8 cellular contexts compared by ENCODE assay signal in the genomic region with DNA sequence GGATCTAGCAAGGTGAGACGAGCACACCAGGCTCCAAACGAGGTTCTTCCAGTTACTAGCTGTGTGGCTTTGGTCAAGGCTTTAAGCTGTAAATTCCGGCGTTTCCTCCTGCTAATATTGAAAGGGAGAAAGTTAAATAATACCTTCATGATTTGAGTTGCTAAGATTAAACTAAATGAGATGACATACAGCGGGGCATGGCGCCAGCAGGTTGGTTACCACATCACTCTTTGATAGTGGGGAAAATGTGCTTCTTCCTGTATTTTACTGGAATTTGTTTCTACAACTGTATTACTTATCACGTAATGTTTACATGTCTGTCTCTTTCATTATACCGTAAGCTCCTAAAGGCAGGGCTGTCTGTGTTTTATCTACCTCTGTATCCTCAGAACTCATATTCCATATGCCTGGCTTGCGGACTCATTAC. TPM values are rescaled to one million over a fixed set of nuclear protein-coding genes. Genes with fewer than 3 reads are reported as not detected.
DNase-seq lines count a peak whose midpoint lies in the region; ATAC-seq, FAIRE-seq and TF ChIP-seq lines count a peak whose summit lies in the region.

No MANE protein-coding gene starts in this region.

- no peaks in the 10 kb centered on the region for H3F3A ChIP-seq in smooth muscle cell (ENCODE audit: low read depth)

- TF ChIP-seq CTCF in smooth muscle cell (IDR thresholded peaks at IDR 0.05; ENCODE audit: borderline replicate concordance, insufficient read depth, poor library complexity, severe bottlenecking) = no peak

- H3K4me1 ChIP-seq in iPS DF 6.9 (ENCODE audit: control insufficient read depth, insufficient read depth, low read length) = no peaks in the 10 kb centered on the region
- H3K4me1 ChIP-seq in smooth muscle cell (ENCODE audit: low read depth) = peaks cover 15% of the 10 kb centered on the region

- H3K79me2 ChIP-seq in smooth muscle cell (ENCODE audit: low read depth) = peaks cover 24% of the 10 kb centered on the region

- H3K9me3 ChIP-seq in iPS DF 6.9 (ENCODE audit: control insufficient read depth, insufficient read depth, low read length) = no peaks in the 10 kb centered on the region
- no peaks in the 10 kb centered on the region for H3K9me3 ChIP-seq in smooth muscle cell (replicated peaks; ENCODE audit: low read depth)

- H4K20me1 ChIP-seq in smooth muscle cell (ENCODE audit: low read depth) = no peaks in the 10 kb centered on the region

- H3K36me3 ChIP-seq in iPS DF 6.9 (ENCODE audit: control insufficient read depth, insufficient read depth, low read length) (no peaks in the 10 kb centered on the region), smooth muscle cell (ENCODE audit: low read depth) (no peaks in the 10 kb centered on the region)

- no peak for ATAC-seq in activated naive CD4-positive, alpha-beta T cell treated with anti-CD3 and anti-CD28 coated beads, Interleukin-2, amount 50 U/mL, for 72 hours

- peaks cover 24% of the 10 kb centered on the region for H3K36me3 Mint-ChIP-seq in activated naive CD4-positive, alpha-beta T cell treated with anti-CD3 and anti-CD28 coated beads, Interleukin-2, amount 10 ng/mL, durations not matched to agents 7 days and 5 days
- H3K36me3 Mint-ChIP-seq in activated naive CD4-positive, alpha-beta T cell treated with anti-CD3 and anti-CD28 coated beads, Interleukin-2, amount 50 U/mL, for 72 hours = peaks cover 32 to 34% of the 10 kb centered on the region in 2 donors

- H3K4me3 Mint-ChIP-seq in activated naive CD4-positive, alpha-beta T cell treated with anti-CD3 and anti-CD28 coated beads, Interleukin-2, amount 10 ng/mL, durations not matched to agents 7 days and 5 days = peak overlapping the region; percentile 92

- peak overlapping the region; percentile 83 for H3K9ac ChIP-seq in smooth muscle cell (ENCODE audit: low read depth)

- H3K27ac Mint-ChIP-seq in activated naive CD4-positive, alpha-beta T cell treated with anti-CD3 and anti-CD28 coated beads, Interleukin-2, amount 10 ng/mL, durations not matched to agents 7 days and 5 days = peak overlapping the region; percentile 96
- peak overlapping the region; percentile 95 to 100 for H3K27ac Mint-ChIP-seq in activated naive CD4-positive, alpha-beta T cell treated with anti-CD3 and anti-CD28 coated beads, Interleukin-2, amount 50 U/mL, for 72 hours

- peaks cover 3% of the 10 kb centered on the region for H3K27me3 Mint-ChIP-seq in activated naive CD4-positive, alpha-beta T cell treated with anti-CD3 and anti-CD28 coated beads, Interleukin-2, amount 10 ng/mL, durations not matched to agents 7 days and 5 days

- DNase-seq in activated naive CD4-positive, alpha-beta T cell treated with anti-CD3 and anti-CD28 coated beads, Interleukin-2, amount 10 ng/mL, durations not matched to agents 7 days and 5 days = no peak
- DNase-seq in activated naive CD4-positive, alpha-beta T cell treated with Interleukin-2 at 50 U/mL for 16 hours = no peak
- no peak for DNase-seq in activated naive CD4-positive, alpha-beta T cell treated with anti-CD3 and anti-CD28 coated beads, Interleukin-2, amount 50 U/mL, for 72 hours (ENCODE audit: low spot score in 2 of 2)
- DNase-seq in iPS DF 6.9 (ENCODE audit: low read depth, low spot score) (no peak), smooth muscle cell (lab: John Stamatoyannopoulos, UW; ENCODE audit: unreplicated experiment) (no peak), frontal cortex (ENCODE audit: low spot score in 2 of 2) (no peak), NCI-H1048 (lab: John Stamatoyannopoulos, UW) (no peak), NCI-H2227 treated with DMSO at 0.1 percent for 48 hours (lab: John Stamatoyannopoulos, UW) (no peak)

- H3K27me3 ChIP-seq in iPS DF 6.9 (ENCODE audit: control insufficient read depth, insufficient read depth, low read length) (no peaks in the 10 kb centered on the region), smooth muscle cell (ENCODE audit: low read depth) (no peaks in the 10 kb centered on the region)

- no peak overlapping the region for H3K27ac ChIP-seq in iPS DF 6.9 (ENCODE audit: low read length)
- H3K27ac ChIP-seq in smooth muscle cell (ENCODE audit: low read depth) = peak overlapping the region; percentile 82

- FAIRE-seq in frontal cortex (lab: Jason Lieb, UNC) = no peak

- H3K4me3 ChIP-seq in iPS DF 6.9 (ENCODE audit: low read length) (peak overlapping the region; percentile 71; the same call in 1 of the 2 replicates), smooth muscle cell (peak overlapping the region; percentile 75)

- H3K9me3 Mint-ChIP-seq in activated naive CD4-positive, alpha-beta T cell treated with anti-CD3 and anti-CD28 coated beads, Interleukin-2, amount 10 ng/mL, durations not matched to agents 7 days and 5 days = no peaks in the 10 kb centered on the region
- H3K9me3 Mint-ChIP-seq in activated naive CD4-positive, alpha-beta T cell treated with anti-CD3 and anti-CD28 coated beads, Interleukin-2, amount 50 U/mL, for 72 hours = no peaks in the 10 kb centered on the region

- peaks cover 62% of the 10 kb centered on the region for H3K4me1 Mint-ChIP-seq in activated naive CD4-positive, alpha-beta T cell treated with anti-CD3 and anti-CD28 coated beads, Interleukin-2, amount 10 ng/mL, durations not matched to agents 7 days and 5 days

- no CpG with 5 or more reads among the region's 9 CpGs for WGBS in iPS DF 6.9 (ENCODE audit: insufficient coverage, insufficient read length)
- WGBS in smooth muscle cell (ENCODE audit: low lambda C conversion rate) = 12% methylated on average over 9 of the region's 9 CpGs

- peak overlapping the region; percentile 99 for H2AFZ ChIP-seq in smooth muscle cell (ENCODE audit: low read depth)

- H3K4me2 ChIP-seq in smooth muscle cell = peak overlapping the region; percentile 95

- CTCF ChIA-PET in activated naive CD4-positive, alpha-beta T cell treated with anti-CD3 and anti-CD28 coated beads, Interleukin-2, amount 10 ng/mL, durations not matched to agents 7 days and 5 days (lab: Charles Lee) = interaction anchor here (0.6 to 8.4 kb wide), 19 partner anchors 10 to 452 kb away, joined by 3 to 51 read pairs (median 5); a partner anchor contains a TSS

RNA-seq across cellular contexts. Expression of a gene that starts 0.6 kb away (rescaled TPM):
- 10 to 100 TPM; 23.4 to 44.3 TPM for total RNA-seq in activated naive CD4-positive, alpha-beta T cell treated with anti-CD3 and anti-CD28 coated beads, Interleukin-2, amount 50 U/mL, for 72 hours
- 49.3 and 57.6 TPM in 2 replicates for total RNA-seq in smooth muscle cell
- polyA plus RNA-seq in smooth muscle cell = 34.6 and 45.4 TPM in 2 replicates
- total RNA-seq in frontal cortex = 40.8 TPM

RNA-seq across cellular contexts. Expression of a gene that starts 11.7 kb away (rescaled TPM):
- total RNA-seq in activated naive CD4-positive, alpha-beta T cell treated with anti-CD3 and anti-CD28 coated beads, Interleukin-2, amount 50 U/mL, for 72 hours = 10 to 100 TPM; 31.6 to 31.9 TPM
- total RNA-seq in smooth muscle cell = 40.7 and 45.7 TPM in 2 replicates
- 43.7 and 44.6 TPM in 2 replicates for polyA plus RNA-seq in smooth muscle cell
- 28.9 TPM for total RNA-seq in frontal cortex

RNA-seq across cellular contexts. Expression of a gene that starts 34.8 kb away (rescaled TPM):
- total RNA-seq in activated naive CD4-positive, alpha-beta T cell treated with anti-CD3 and anti-CD28 coated beads, Interleukin-2, amount 50 U/mL, for 72 hours = 1 to 10 TPM in 1 of 2 donors, under 1 TPM in 1; 0.25 to 3.0 TPM
- total RNA-seq in smooth muscle cell = 0.31 TPM in 1 of 2 replicates, not detected in the other
- polyA plus RNA-seq in smooth muscle cell = 0.43 and 1.0 TPM in 2 replicates
- total RNA-seq in frontal cortex = 12.6 TPM
